17 cellular contexts compared by ENCODE assay signal in genomic region chr2:70412294-70413075, GRCh38.
"Had no signal": no experiment of that assay in that cellular context is flagged by ENCODE, and none has a peak within 500 bp of the region (broad histone marks: within the 10 kb centered on the region; RNA-seq: fewer than 3 reads in every experiment).

No MANE protein-coding gene starts in this region.

- H3K4me1 Mint-ChIP-seq: immature natural killer cell had no signal

- H3K4me3 Mint-ChIP-seq: immature natural killer cell; mesothelial cell of epicardium; T-helper 2 cell treated with Interferon-gamma antibody and Interleukin-4, amounts not matched to agents 5 μg/mL and 100 μg/mL, for 36 hours; type B pancreatic cell had no signal

- H3K36me3 ChIP-seq: cardiac muscle cell, suprapubic skin had no signal

- H3K9ac ChIP-seq: parathyroid adenoma had no signal

- ATAC-seq: sciatic nerve had no signal

- H3K36me3 Mint-ChIP-seq: immature natural killer cell, mesothelial cell of epicardium, type B pancreatic cell had no signal

- H3K9me3 Mint-ChIP-seq: immature natural killer cell; mesothelial cell of epicardium; T-helper 2 cell treated with Interferon-gamma antibody and Interleukin-4, amounts not matched to agents 5 μg/mL and 100 μg/mL, for 36 hours; type B pancreatic cell had no signal

- H3K4me1 ChIP-seq: parathyroid adenoma, suprapubic skin had no signal

- H3K27ac Mint-ChIP-seq: immature natural killer cell; mesothelial cell of epicardium; T-helper 2 cell treated with Interferon-gamma antibody and Interleukin-4, amounts not matched to agents 5 μg/mL and 100 μg/mL, for 36 hours; type B pancreatic cell had no signal

- H3K4me3 ChIP-seq: cardiac muscle cell, coronary artery, suprapubic skin had no signal

- FAIRE-seq: endothelial cell of umbilical vein had no signal

- H2AFZ ChIP-seq: parathyroid adenoma had no signal

- DNase-seq: activated CD4-positive, alpha-beta T cell treated with anti-CD3 and anti-CD28 coated beads, Interleukin-2, amount 50 U/mL, for 48 hours; activated CD4-positive, CD25-positive, alpha-beta regulatory T cell treated with anti-CD3 and anti-CD28 coated beads, Interleukin-2, amount 50 U/mL, for 72 hours; activated gamma-delta T cell treated with Interleukin-2 at 50 U/mL for 16 hours; activated T-cell treated with anti-CD3 and anti-CD28 coated beads, Interleukin-2, amount 50 U/mL, for 48 hours; aorta; effector CD4-positive, alpha-beta T cell; immature natural killer cell; stimulated activated naive CD4-positive, alpha-beta T cell had no signal

- H3K79me2 ChIP-seq: parathyroid adenoma had no signal

- H3K9me3 ChIP-seq: suprapubic skin had no signal

- H3K27ac ChIP-seq: cardiac muscle cell, coronary artery, parathyroid adenoma, suprapubic skin had no signal

- H3K27me3 ChIP-seq: cardiac muscle cell had no signal
